In the genomic region with DNA sequence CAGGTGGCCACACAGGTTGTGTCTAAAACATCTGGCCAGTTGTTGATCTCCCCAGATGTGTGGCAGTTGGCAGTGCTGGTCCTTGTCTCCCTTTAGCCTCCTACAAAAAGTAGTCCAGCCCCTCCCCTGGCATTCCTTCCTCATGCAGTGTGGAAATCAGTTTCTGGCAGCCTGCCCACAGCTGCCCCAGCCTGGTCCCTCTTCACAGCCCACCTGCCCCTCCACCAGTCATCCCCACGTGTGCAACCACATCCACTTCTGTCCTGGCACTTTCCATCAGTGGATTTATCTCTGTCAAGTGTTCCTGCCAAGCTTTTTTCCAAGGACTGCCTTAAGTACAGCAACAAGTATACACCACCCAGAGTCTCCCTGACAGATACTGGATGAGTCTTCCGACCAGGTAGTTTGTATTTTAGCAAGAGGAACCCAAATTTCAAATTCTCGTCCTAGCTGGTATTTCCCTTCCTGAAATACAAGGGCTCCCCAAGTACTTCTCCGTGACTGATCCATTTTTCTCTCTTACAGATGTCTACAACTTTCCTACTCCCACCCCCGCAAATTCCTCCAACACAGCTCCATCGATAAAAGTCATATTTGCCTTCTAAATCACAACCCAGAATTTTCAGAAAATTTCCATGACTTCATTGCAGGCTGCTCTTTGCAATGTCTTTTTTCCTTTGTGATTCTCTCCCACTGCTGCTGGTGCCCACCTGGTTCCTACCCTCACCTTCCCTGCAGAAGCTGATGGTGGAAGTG, we compare ENCODE assay signal across 12 cellular contexts.
DNase-seq lines count a peak whose midpoint lies in the region; ATAC-seq and TF ChIP-seq lines count a peak whose summit lies in the region.
"Had no signal": no experiment of that assay in that cellular context is flagged by ENCODE, and none has a peak within 500 bp of the region (broad histone marks: within the 10 kb centered on the region; RNA-seq: fewer than 3 reads in every experiment).

No MANE protein-coding gene starts in this region.

- no peaks in the 10 kb centered on the region for H3K9me3 Mint-ChIP-seq in CD8-positive, alpha-beta T cell
- H3K9me3 Mint-ChIP-seq in endothelial cell (ENCODE audit: unreplicated experiment), result no peaks in the 10 kb centered on the region
- no peaks in the 10 kb centered on the region for H3K9me3 Mint-ChIP-seq in T-cell

- no peak overlapping the region for H3K4me3 ChIP-seq in CD8-positive, alpha-beta T cell (ENCODE audit: low read depth, low read length)
- no peak overlapping the region for H3K4me3 ChIP-seq in cardiac muscle cell
- H3K4me3 ChIP-seq in ovary, result no peak overlapping the region

- no peak for ATAC-seq in CD8-positive, alpha-beta T cell
- ATAC-seq in HG03025 (IDR thresholded peaks at IDR 0.05; ENCODE audit: low FRiP score, unreplicated experiment) (no peak), T-cell (replicated peaks in 1 of 4) (no peak)

- H3K4me3 Mint-ChIP-seq in CD8-positive, alpha-beta T cell, result no peak overlapping the region
- H3K4me3 Mint-ChIP-seq in endothelial cell (ENCODE audit: unreplicated experiment), result no peak overlapping the region
- no peak overlapping the region for H3K4me3 Mint-ChIP-seq in T-cell

- no peaks in the 10 kb centered on the region for H3K27me3 ChIP-seq in CD8-positive, alpha-beta T cell (ENCODE audit: insufficient read depth, low read length)
- H3K27me3 ChIP-seq in cardiac muscle cell, result no peaks in the 10 kb centered on the region
- H3K27me3 ChIP-seq in ovary, result no peaks in the 10 kb centered on the region

- TF ChIP-seq CTCF in CD8-positive, alpha-beta T cell (IDR thresholded peaks at IDR 0.05), result no peak
- TF ChIP-seq CTCF in cardiac muscle cell (IDR thresholded peaks at IDR 0.05; ENCODE audit: low read depth, low read length) (no peak), ovary (IDR thresholded peaks at IDR 0.05) (no peak), endothelial cell (IDR thresholded peaks at IDR 0.05; ENCODE audit: unreplicated experiment) (no peak)

- intact Hi-C loops in CD8-positive, alpha-beta T cell (cut with DNase I, micrococcal nuclease), result no loop called here
- intact Hi-C loops in ovary (cut with DNase I), result no loop called here

- POLR2A ChIA-PET in CD8-positive, alpha-beta T cell (lab: Charles Lee), result interaction anchor here (0.8 kb wide), 1 partner anchor 311 kb away, joined by 3 read pairs; no protein-coding TSS in a partner anchor
- POLR2A ChIA-PET in T-cell (lab: Charles Lee), result no interaction called here

- H3K36me3 Mint-ChIP-seq in CD8-positive, alpha-beta T cell, result no peaks in the 10 kb centered on the region
- H3K36me3 Mint-ChIP-seq in endothelial cell (ENCODE audit: low read depth, unreplicated experiment) (peaks cover 8% of the 10 kb centered on the region), T-cell (no peaks in the 10 kb centered on the region)

- 31 to 46% (median 44%) methylated on average over 6 of the region's 6 CpGs for WGBS in ovary, 3 donors

- no peak overlapping the region for H3K27ac ChIP-seq in CD8-positive, alpha-beta T cell (ENCODE audit: low read depth, low read length)
- no peak overlapping the region for H3K27ac ChIP-seq in cardiac muscle cell
- H3K27ac ChIP-seq in ovary, result no peak overlapping the region

- no peaks in the 10 kb centered on the region for H3K27me3 Mint-ChIP-seq in CD8-positive, alpha-beta T cell (ENCODE audit: low read depth)
- peaks cover 6% of the 10 kb centered on the region for H3K27me3 Mint-ChIP-seq in endothelial cell (ENCODE audit: unreplicated experiment)
- no peaks in the 10 kb centered on the region for H3K27me3 Mint-ChIP-seq in T-cell

- TF ChIP-seq POLR2A in ovary (IDR thresholded peaks at IDR 0.05), result no peak

- CTCF ChIA-PET in CD8-positive, alpha-beta T cell (lab: Charles Lee), result interaction anchor here (0.6 kb wide), 1 partner anchor 22 kb away, joined by 4 read pairs; no protein-coding TSS in a partner anchor
- CTCF ChIA-PET in T-cell (lab: Charles Lee), result interaction anchor here in 1 of 2 donors (0.6 kb wide), 1 partner anchor 84 kb away, joined by 5 read pairs; no protein-coding TSS in a partner anchor

- in situ Hi-C loops in KBM-7 (cut with MboI; ENCODE audit: low pct_unique_long_range_greater_than_20kb, low sequenced_read_pairs), result no loop called here

- H3K9me3 ChIP-seq in CD8-positive, alpha-beta T cell (ENCODE audit: low read length), result no peaks in the 10 kb centered on the region
- H3K9me3 ChIP-seq in cardiac muscle cell (ENCODE audit: low read depth), result no peaks in the 10 kb centered on the region
- H3K9me3 ChIP-seq in ovary, result no peaks in the 10 kb centered on the region

- H3K27ac Mint-ChIP-seq in CD8-positive, alpha-beta T cell, result peak overlapping the region; percentile 58
- no peak overlapping the region for H3K27ac Mint-ChIP-seq in endothelial cell (ENCODE audit: unreplicated experiment)
- H3K27ac Mint-ChIP-seq in T-cell, result no peak overlapping the region

- no peaks in the 10 kb centered on the region for H3K36me3 ChIP-seq in CD8-positive, alpha-beta T cell (ENCODE audit: insufficient read depth, low read length)
- no peaks in the 10 kb centered on the region for H3K36me3 ChIP-seq in cardiac muscle cell
- no peaks in the 10 kb centered on the region for H3K36me3 ChIP-seq in ovary

- no peak for TF ChIP-seq EP300 in ovary (IDR thresholded peaks at IDR 0.05)

- H3K4me1 ChIP-seq in CD8-positive, alpha-beta T cell (ENCODE audit: insufficient read depth, low read length), result peaks cover 5% of the 10 kb centered on the region
- H3K4me1 ChIP-seq in cardiac muscle cell (ENCODE audit: low read depth) (peaks cover 13% of the 10 kb centered on the region), ovary (ENCODE audit: insufficient read depth) (peaks cover 5% of the 10 kb centered on the region)

- peaks cover 25% of the 10 kb centered on the region for H3K4me1 Mint-ChIP-seq in CD8-positive, alpha-beta T cell (ENCODE audit: low read depth)
- H3K4me1 Mint-ChIP-seq in endothelial cell (ENCODE audit: unreplicated experiment), result peaks cover 32% of the 10 kb centered on the region
- H3K4me1 Mint-ChIP-seq in T-cell, result peaks cover 0 to 42% (median 22%) of the 10 kb centered on the region in 3 donors

- DNase-seq in CD8-positive, alpha-beta T cell, result no peak
- DNase-seq in amniotic epithelial cell (ENCODE audit: low read depth) (peak; percentile 87), cardiac muscle cell (ENCODE audit: low read depth in 1 of 2, low spot score in 1 of 2) (peak; percentile 39 to 53), ovary (peak; percentile 43 to 56 (median 45)), KBM-7 (no peak), endothelial cell (ENCODE audit: low spot score) (no peak), T-cell (no peak)
- DNase-seq: effector CD4-positive, alpha-beta T cell; NCI-H1092 treated with DMSO at 0.1 percent for 48 hours; NCI-H69; SIG-M5 had no signal

Comparison
In these comparisons a context has a peak if more than half of its experiments do, and no peak if none do; other contexts are left out.
1. DNase-seq: peak in amniotic epithelial cell (single experiment), cardiac muscle cell (2 of 2) and ovary (5 of 5); none in CD8-positive, alpha-beta T cell (0 of 7), KBM-7 (single experiment), endothelial cell (single experiment) and T-cell (0 of 34).